In the genomic region with DNA sequence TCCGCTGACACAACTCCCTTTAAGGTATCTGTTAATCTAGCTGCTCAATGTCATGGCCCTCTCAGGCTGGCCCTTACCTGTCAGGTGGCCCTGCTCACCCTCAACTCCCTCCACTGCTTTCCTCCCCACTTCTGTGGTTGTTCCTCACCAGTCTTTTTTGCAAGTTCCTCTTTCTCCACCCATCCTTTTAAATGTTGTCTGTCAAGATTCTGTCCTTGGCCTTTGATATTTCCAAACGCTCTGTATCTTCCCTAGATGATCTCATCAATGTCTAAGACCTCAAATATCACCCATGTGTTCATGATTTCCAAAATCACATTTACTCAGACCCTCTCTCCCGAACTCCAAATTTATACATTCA, we compare ENCODE assay signal across 10 cellular contexts. TPM values are rescaled to one million over a fixed set of nuclear protein-coding genes. Genes with fewer than 3 reads are reported as not detected.
DNase-seq lines count a peak whose midpoint lies in the region; ATAC-seq and TF ChIP-seq lines count a peak whose summit lies in the region.
"Had no signal": no experiment of that assay in that cellular context is flagged by ENCODE, and none has a peak within 500 bp of the region (broad histone marks: within the 10 kb centered on the region; RNA-seq: fewer than 3 reads in every experiment).

No MANE protein-coding gene starts in this region.

- H3K36me3 ChIP-seq in transverse colon (no peaks in the 10 kb centered on the region), uterus (no peaks in the 10 kb centered on the region)

- peak overlapping the region; percentile 88 to 97 for H3K4me3 Mint-ChIP-seq in activated T-cell treated with anti-CD3 and anti-CD28 coated beads, Interleukin-2, amount 50 U/mL, for 72 hours

- no peaks in the 10 kb centered on the region for H3K27me3 ChIP-seq in transverse colon
- H3K27me3 ChIP-seq in uterus = no peaks in the 10 kb centered on the region

- intact Hi-C loops in transverse colon (cut with DNase I; ENCODE audit: low total_unique reads) (loop anchor here (10.0 kb wide), 1 partner anchor 844 kb away; a partner anchor contains a TSS), uterus (cut with DNase I; ENCODE audit: low total_unique reads) (no loop called here)

- DNase-seq in activated T-cell treated with anti-CD3 and anti-CD28 coated beads, Interleukin-2, amount 50 U/mL, for 72 hours = no peak
- DNase-seq in activated T-cell treated with anti-CD3 and anti-CD28 coated beads for 4 hours (no peak), RPMI8226 (peak; percentile 36), coronary artery (ENCODE audit: low spot score) (no peak), transverse colon (no peak), uterus (no peak)
- DNase-seq: NCI-H345, nucleus accumbens had no signal

- TF ChIP-seq POLR2A in transverse colon (IDR thresholded peaks at IDR 0.05) (no peak), uterus (IDR thresholded peaks at IDR 0.05) (no peak)

- no peak for TF ChIP-seq CTCF in coronary artery (IDR thresholded peaks at IDR 0.05)
- no peak for TF ChIP-seq CTCF in transverse colon (IDR thresholded peaks at IDR 0.05)
- TF ChIP-seq CTCF in uterus (IDR thresholded peaks at IDR 0.05) = no peak

- H3K4me3 ChIP-seq in coronary artery = no peak overlapping the region
- H3K4me3 ChIP-seq in transverse colon = no peak overlapping the region
- H3K4me3 ChIP-seq in uterus = no peak overlapping the region

- H3K27me3 Mint-ChIP-seq in activated T-cell treated with anti-CD3 and anti-CD28 coated beads, Interleukin-2, amount 50 U/mL, for 72 hours (ENCODE audit: low read depth) = no peaks in the 10 kb centered on the region

- in situ Hi-C loops in transverse colon (cut with MboI; ENCODE audit: low pct_ligation_motif_present in 1 of 4, low pct_unique_long_range_greater_than_20kb in 1 of 4, low sequenced_read_pairs in 3 of 4) = loop anchor here in 1 of 4 donors (10.0 kb wide), 1 partner anchor 46 kb away; no protein-coding TSS in a partner anchor

- peak overlapping the region; percentile 11 to 73 for H3K27ac ChIP-seq in coronary artery
- H3K27ac ChIP-seq in transverse colon = peak overlapping the region; percentile 14 to 64 (median 36)
- no peak overlapping the region for H3K27ac ChIP-seq in uterus

- H3K4me1 Mint-ChIP-seq in activated T-cell treated with anti-CD3 and anti-CD28 coated beads, Interleukin-2, amount 50 U/mL, for 72 hours (ENCODE audit: low read depth) = peaks cover 61% of the 10 kb centered on the region

- no peak for ATAC-seq in activated T-cell treated with anti-CD3 and anti-CD28 coated beads, Interleukin-2, amount 50 U/mL, for 72 hours (replicated peaks in 1 of 2)
- no peak for ATAC-seq in HG03378 (IDR thresholded peaks at IDR 0.05; ENCODE audit: unreplicated experiment)
- ATAC-seq in HG02885 (IDR thresholded peaks at IDR 0.05; ENCODE audit: poor library complexity, unreplicated experiment) = no peak

- H3K36me3 Mint-ChIP-seq in activated T-cell treated with anti-CD3 and anti-CD28 coated beads, Interleukin-2, amount 50 U/mL, for 72 hours (ENCODE audit: insufficient read depth in 2 of 2) = peaks cover 3 to 9% of the 10 kb centered on the region in 2 donors

- TF ChIP-seq EP300 in transverse colon (IDR thresholded peaks at IDR 0.05; ENCODE audit: low read depth) = no peak

- H3K4me1 ChIP-seq in transverse colon (peaks cover 0 to 46% (median 17%) of the 10 kb centered on the region in 4 donors), uterus (no peaks in the 10 kb centered on the region)

- H3K9me3 Mint-ChIP-seq in activated T-cell treated with anti-CD3 and anti-CD28 coated beads, Interleukin-2, amount 50 U/mL, for 72 hours = no peaks in the 10 kb centered on the region

- WGBS in transverse colon (ENCODE audit: low coverage in 1 of 2), 2 donors = 63 to 67% methylated on average over 3 of the region's 3 CpGs

- H3K27ac Mint-ChIP-seq in activated T-cell treated with anti-CD3 and anti-CD28 coated beads, Interleukin-2, amount 50 U/mL, for 72 hours = peak overlapping the region; percentile 3

- H3K9me3 ChIP-seq in transverse colon (no peaks in the 10 kb centered on the region), uterus (no peaks in the 10 kb centered on the region)

RNA-seq across cellular contexts. Expression of a gene that starts 3.5 kb away (rescaled TPM):
- 10 to 100 TPM; 84.9 to 86.2 TPM for total RNA-seq in activated T-cell treated with anti-CD3 and anti-CD28 coated beads, Interleukin-2, amount 50 U/mL, for 72 hours
- 10 to 100 TPM; 10.5 to 65.7 (median 46.1) TPM for total RNA-seq in transverse colon
- total RNA-seq in uterus = 10 to 100 TPM; 22.9 to 57.6 (median 37.5) TPM

Comparison
In these comparisons a context has a peak if more than half of its experiments do, and no peak if none do; other contexts are left out.
1. H3K27ac ChIP-seq: peak in coronary artery (2 of 2) and transverse colon (4 of 4); none in uterus (0 of 2).